Comparison of ENCODE assay signal across 1 cellular context in genomic region chr6:143510991-143511891, GRCh38.
A peak's percentile ranks its signal among the peaks of the same experiment; 100 is the strongest.
TF ChIP-seq lines count a peak whose summit lies in the region.

TSS of gene FUCA2 (minus strand) at chr6:143511720. CDS start at chr6:143511634, 86 bp downstream.

TF ChIP-seq in K562, 482 proteins besides CTCF, POLR2A, EP300 and RAD21 (continued from another document and continues in another):
- no peak for TF ChIP-seq ILK (tag; IDR thresholded peaks at IDR 0.05; ENCODE audit: borderline replicate concordance, low read depth)
- no peak for TF ChIP-seq ZNF197 (CRISPR knock-in tag; IDR thresholded peaks at IDR 0.05; ENCODE audit: low read depth)
- TF ChIP-seq KDM4B (IDR thresholded peaks at IDR 0.05; ENCODE audit: borderline replicate concordance in 2 of 2, low read depth in 1 of 2) = peak in 1 of 2 experiments; percentile 75; a peak in 1 of 4 replicates
- TF ChIP-seq FOXP1 (CRISPR knock-in tag; IDR thresholded peaks at IDR 0.05) = peak; percentile 96
- TF ChIP-seq HMGXB4 (CRISPR knock-in tag; IDR thresholded peaks at IDR 0.05) = no peak; the same call in 1 of the 2 replicates
- peak; percentile 87 for TF ChIP-seq PCBP1 (IDR thresholded peaks at IDR 0.05; ENCODE audit: low read depth, low read length, poor library complexity, severe bottlenecking)
- no peak for TF ChIP-seq HIVEP1 (CRISPR knock-in tag; IDR thresholded peaks at IDR 0.05)
- no peak for TF ChIP-seq TAF15 (IDR thresholded peaks at IDR 0.05; ENCODE audit: low read depth, low read length)
- peak; percentile 79 for TF ChIP-seq FUS (optimal IDR thresholded peaks at IDR 0.05; ENCODE audit: low read depth, low read length)
- TF ChIP-seq MBD1 (CRISPR knock-in tag; IDR thresholded peaks at IDR 0.05) = no peak
- no peak for TF ChIP-seq ADNP (tag; IDR thresholded peaks at IDR 0.05)
- TF ChIP-seq TCF7 (IDR thresholded peaks at IDR 0.05; ENCODE audit: borderline replicate concordance) = no peak
- peak; percentile 46; the same call in 1 of the 2 replicates for TF ChIP-seq CEBPG (CRISPR knock-in tag; IDR thresholded peaks at IDR 0.05)
- no peak for TF ChIP-seq CEBPG (tag; conservative IDR thresholded peaks at IDR 0.05 in 1 of 2, IDR thresholded peaks at IDR 0.05 in 1 of 2)
- no peak for TF ChIP-seq ESRRB (CRISPR knock-in tag; IDR thresholded peaks at IDR 0.05; ENCODE audit: borderline replicate concordance)
- TF ChIP-seq KDM1A (IDR thresholded peaks at IDR 0.05) = peak; percentile 25 to 70
- peak; percentile 61; the same call in 1 of the 2 replicates for TF ChIP-seq ELF4 (CRISPR knock-in tag; IDR thresholded peaks at IDR 0.05)
- TF ChIP-seq GTF2F1 (IDR thresholded peaks at IDR 0.05; ENCODE audit: low read depth, low read length) = no peak; the same call in 1 of the 2 replicates
- no peak for TF ChIP-seq ZNF277 (CRISPR knock-in tag; IDR thresholded peaks at IDR 0.05; ENCODE audit: borderline replicate concordance)
- no peak for TF ChIP-seq MCM2 (IDR thresholded peaks at IDR 0.05; ENCODE audit: low read depth)
- no peak for TF ChIP-seq RFX1 (IDR thresholded peaks at IDR 0.05)
- TF ChIP-seq ZNF589 (CRISPR knock-in tag; IDR thresholded peaks at IDR 0.05; ENCODE audit: low read depth) = no peak; the same call in 1 of the 2 replicates
- 0 out of 2 replicates have a peak, but pooled peaks have one; percentile 72 for TF ChIP-seq ZNF76 (CRISPR knock-in tag; IDR thresholded peaks at IDR 0.05; ENCODE audit: borderline replicate concordance)
- TF ChIP-seq IRF1 (CRISPR knock-in tag; IDR thresholded peaks at IDR 0.05; ENCODE audit: borderline replicate concordance) = peak; percentile 90; the same call in 1 of the 2 replicates
- TF ChIP-seq STAT6 (CRISPR knock-in tag; IDR thresholded peaks at IDR 0.05) = no peak
- TF ChIP-seq CREM (IDR thresholded peaks at IDR 0.05; ENCODE audit: low read depth) = peak; percentile 67
- peak; percentile 80 for TF ChIP-seq SMAD4 (CRISPR knock-in tag; conservative IDR thresholded peaks at IDR 0.05)
- no peak for TF ChIP-seq MAFG (tag; conservative IDR thresholded peaks at IDR 0.05)
- TF ChIP-seq RERE (CRISPR knock-in tag; IDR thresholded peaks at IDR 0.05; ENCODE audit: borderline replicate concordance) = peak; percentile 94; the same call in 1 of the 2 replicates
- TF ChIP-seq BRF1 (IDR thresholded peaks at IDR 0.05; ENCODE audit: borderline replicate concordance, extremely low read depth, insufficient read length) = no peak
- TF ChIP-seq ATF4 (CRISPR knock-in tag; IDR thresholded peaks at IDR 0.05) = no peak
- no peak for TF ChIP-seq MTF1 (CRISPR knock-in tag; IDR thresholded peaks at IDR 0.05; ENCODE audit: borderline replicate concordance)
- peak; percentile 5 to 88 (median 77) for TF ChIP-seq YY1 (IDR thresholded peaks at IDR 0.05; ENCODE audit: borderline replicate concordance in 1 of 3, control insufficient read depth in 1 of 3, extremely low read depth in 1 of 3, insufficient read depth in 3 of 3, insufficient read length in 1 of 3, insufficient replicate concordance in 2 of 3, low read depth in 1 of 3, low read length in 2 of 3)
- no peak for TF ChIP-seq PHTF2 (CRISPR knock-in tag; IDR thresholded peaks at IDR 0.05)
- TF ChIP-seq HMG20A (CRISPR knock-in tag; conservative IDR thresholded peaks at IDR 0.05) = no peak
- peak; percentile 89 for TF ChIP-seq CBX1 (IDR thresholded peaks at IDR 0.05; ENCODE audit: low read depth)
- TF ChIP-seq MNT (conservative IDR thresholded peaks at IDR 0.05) = peak; percentile 89 to 96
- TF ChIP-seq TFE3 (CRISPR knock-in tag; IDR thresholded peaks at IDR 0.05) = peak; percentile 92
- peak; percentile 92; the same call in 1 of the 2 replicates for TF ChIP-seq TOE1 (IDR thresholded peaks at IDR 0.05; ENCODE audit: borderline replicate concordance)
- TF ChIP-seq TOE1 (CRISPR knock-in tag; IDR thresholded peaks at IDR 0.05; ENCODE audit: borderline replicate concordance, low read depth) = peak; percentile 79; the same call in 1 of the 2 replicates
